In genomic region chr1:5488448-5488847, GRCh38 we compare ENCODE assay signal across 5 cellular contexts.
"Had no signal": no experiment of that assay in that cellular context is flagged by ENCODE, and none has a peak within 500 bp of the region (broad histone marks: within the 10 kb centered on the region; RNA-seq: fewer than 3 reads in every experiment).

No MANE protein-coding gene starts in this region.

- H3K4me3 ChIP-seq: K562 had no signal

- ATAC-seq: HepG2, K562 had no signal

- H3K4me3 Mint-ChIP-seq: IgD-negative memory B cell had no signal

- H3K36me3 Mint-ChIP-seq: IgD-negative memory B cell had no signal

- DNase-seq: IMR-90 had no signal

- H3K27me3 Mint-ChIP-seq: IgD-negative memory B cell had no signal

- H3K27ac Mint-ChIP-seq: IgD-negative memory B cell had no signal

- H3K4me1 Mint-ChIP-seq: IgD-negative memory B cell had no signal

- H3K27ac ChIP-seq: HL-60 had no signal
